Comparison of ENCODE assay signal across 8 cellular contexts in genomic region chr1:89820423-89821321, GRCh38.
DNase-seq lines count a peak whose midpoint lies in the region; ATAC-seq lines count a peak whose summit lies in the region.

TSS of gene LRRC8D (plus strand) at chr1:89821032. CDS start at chr1:89933069, 112,037 bp downstream.

- DNase-seq in AML-193 (lab: John Stamatoyannopoulos, UW), result peak; percentile 82 to 86
- DNase-seq in NCI-H446 treated with DMSO at 0.1 percent for 48 hours (lab: John Stamatoyannopoulos, UW), result peak; percentile 84
- peak; percentile 44 to 52 for DNase-seq in activated CD4-positive, alpha-beta T cell treated with anti-CD3 and anti-CD28 coated beads for 24 hours (ENCODE audit: low read depth in 2 of 2)
- DNase-seq in kidney tubule cell (ENCODE audit: low spot score), result peak; percentile 88
- DNase-seq in stimulated activated CD4-positive, alpha-beta T cell treated with anti-CD3 and anti-CD28 coated beads, Interleukin-1b, Interleukin-23, amount 100 ng/mL, for 24 hours (ENCODE audit: low read depth in 4 of 4, low spot score in 1 of 4), result peak; percentile 19 to 64 (median 46)

- H3K27ac ChIP-seq in cingulate gyrus (ENCODE audit: low read depth, low read length), result peak within 1 kb of the TSS; percentile 76

- ATAC-seq in GM19025 (IDR thresholded peaks at IDR 0.05; ENCODE audit: low read depth, unreplicated experiment) (peak; percentile 74), HG03196 (IDR thresholded peaks at IDR 0.05; ENCODE audit: unreplicated experiment) (peak; percentile 81)

Comparison
In these comparisons a context has a peak if more than half of its experiments do, and no peak if none do; other contexts are left out.
1. Peak in every context shown above with its lines: DNase-seq, ATAC-seq and H3K27ac ChIP-seq.